In the genomic region with DNA sequence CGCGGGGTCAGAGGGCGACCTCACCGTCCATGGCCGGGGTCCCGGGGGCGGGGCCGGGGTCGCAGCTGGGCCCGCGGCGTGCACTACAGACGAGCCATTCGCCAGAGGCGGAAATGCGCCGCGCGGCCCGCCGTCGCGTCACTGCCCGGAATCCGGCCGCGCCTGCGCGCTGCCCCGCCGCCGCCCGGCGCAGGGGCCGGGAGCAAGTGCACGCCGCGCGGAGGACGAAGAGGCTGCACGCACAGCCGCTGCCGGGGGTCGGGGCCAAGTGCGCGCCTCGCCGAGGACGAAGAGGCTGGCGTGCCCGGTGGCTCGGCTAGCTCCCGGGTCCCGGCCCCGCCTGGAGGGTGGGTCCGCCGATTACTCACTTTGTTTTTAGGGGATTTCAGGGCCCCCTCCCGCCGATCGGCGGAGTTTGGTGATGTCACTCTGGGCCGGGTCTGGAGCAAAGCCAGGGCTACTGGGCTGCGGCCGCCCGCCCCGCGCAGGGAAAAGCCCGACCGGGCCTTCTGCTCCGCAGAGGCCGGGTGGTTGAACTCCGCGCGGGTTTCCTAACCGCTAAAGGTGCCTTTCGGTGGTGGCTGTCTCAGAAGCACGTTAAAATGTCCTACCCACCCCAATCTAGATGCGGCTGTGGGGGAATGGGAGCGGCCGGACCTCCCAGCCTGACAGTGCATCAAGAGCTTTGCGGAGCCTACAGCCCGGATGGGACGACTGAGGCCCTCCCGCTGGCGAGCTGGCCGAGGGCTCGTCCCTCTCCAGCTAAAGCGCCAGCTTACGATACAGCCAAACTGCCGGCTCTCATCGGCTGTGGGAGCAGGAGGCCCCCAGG, we compare ENCODE assay signal across 8 cellular contexts. TPM values are rescaled to one million over a fixed set of nuclear protein-coding genes. Genes with fewer than 3 reads are reported as not detected.
DNase-seq lines count a peak whose midpoint lies in the region; ATAC-seq and TF ChIP-seq lines count a peak whose summit lies in the region.

A gene (minus strand): TSS at position 115 of the 832 bp plus-strand sequence. CDS start 84 bp downstream, at position 31.

- H3K9me3 Mint-ChIP-seq in CD8-positive, alpha-beta T cell: no peaks in the 10 kb centered on the region
- H3K9me3 Mint-ChIP-seq in effector memory CD8-positive, alpha-beta T cell: no peaks in the 10 kb centered on the region

- no peak within 1 kb of the TSS for H4K5ac ChIP-seq in mesendoderm (ENCODE audit: low read length)

- POLR2A ChIA-PET in CD8-positive, alpha-beta T cell (lab: Charles Lee): interaction anchor here (0.6 to 4.7 kb wide), 13 partner anchors 8 to 1967 kb away, joined by 3 to 89 read pairs (median 5); a partner anchor contains a TSS

- no peak within 1 kb of the TSS for H2BK15ac ChIP-seq in mesendoderm (replicated peaks; ENCODE audit: low read depth)

- intact Hi-C loops in CD8-positive, alpha-beta T cell (cut with DNase I, micrococcal nuclease): loop anchor here (1.0 to 5.0 kb wide), 8 partner anchors 10 to 340 kb away; a partner anchor contains a TSS

- H3K9ac ChIP-seq in mesendoderm (ENCODE audit: low read length): peak within 1 kb of the TSS; percentile 88

- H3K4me1 ChIP-seq in CD8-positive, alpha-beta T cell (ENCODE audit: insufficient read depth, low read length): peaks cover 27% of the 10 kb centered on the region
- peaks cover 2% of the 10 kb centered on the region for H3K4me1 ChIP-seq in mesendoderm (ENCODE audit: control insufficient read depth, low read depth, low read length)

- H3K27ac ChIP-seq in CD8-positive, alpha-beta T cell (ENCODE audit: low read depth, low read length): peak within 1 kb of the TSS; percentile 92
- peak within 1 kb of the TSS; percentile 69 for H3K27ac ChIP-seq in mesendoderm (ENCODE audit: low read depth, low read length)

- no peak for TF ChIP-seq CTCF in CD8-positive, alpha-beta T cell (IDR thresholded peaks at IDR 0.05)

- peak within 1 kb of the TSS; percentile 55 for H2BK5ac ChIP-seq in mesendoderm (ENCODE audit: low read length)

- H3K4me2 ChIP-seq in mesendoderm (ENCODE audit: low read length): peak within 1 kb of the TSS; percentile 100

- CTCF ChIA-PET in CD8-positive, alpha-beta T cell (lab: Charles Lee): interaction anchor here (0.8 to 2.1 kb wide), 8 partner anchors 10 to 110 kb away, joined by 3 to 8 read pairs (median 3); a partner anchor contains a TSS

- no peak within 1 kb of the TSS for H2BK120ac ChIP-seq in mesendoderm (ENCODE audit: low read depth, low read length)

- peak within 1 kb of the TSS; percentile 88 for H3K4me3 ChIP-seq in CD8-positive, alpha-beta T cell (ENCODE audit: low read depth, low read length)
- H3K4me3 ChIP-seq in mesendoderm (ENCODE audit: low read length): peak within 1 kb of the TSS; percentile 97

- H3K27me3 ChIP-seq in CD8-positive, alpha-beta T cell (ENCODE audit: insufficient read depth, low read length): no peaks in the 10 kb centered on the region
- H3K27me3 ChIP-seq in mesendoderm (ENCODE audit: insufficient read depth, low read length, poor library complexity): no peaks in the 10 kb centered on the region

- peak within 1 kb of the TSS; percentile 75 for H3K4ac ChIP-seq in mesendoderm (ENCODE audit: low read depth, low read length)

- H3K79me2 ChIP-seq in mesendoderm (ENCODE audit: control insufficient read depth, insufficient read depth, low read length): peaks cover 12% of the 10 kb centered on the region

- H3K36me3 ChIP-seq in CD8-positive, alpha-beta T cell (ENCODE audit: insufficient read depth, low read length): peaks cover 25% of the 10 kb centered on the region
- H3K36me3 ChIP-seq in mesendoderm (ENCODE audit: control insufficient read depth, insufficient read depth, low read length): peaks cover 8% of the 10 kb centered on the region

- peak within 1 kb of the TSS; percentile 92 for H2AK5ac ChIP-seq in mesendoderm (ENCODE audit: low read length)

- WGBS in mesendoderm (ENCODE audit: extremely low coverage, insufficient coverage, low lambda C conversion rate): no CpG with 5 or more reads among the region's 91 CpGs

- H3K18ac ChIP-seq in mesendoderm (ENCODE audit: low read length): peak within 1 kb of the TSS; percentile 70

- peak within 1 kb of the TSS; percentile 86 for H3K4me3 Mint-ChIP-seq in CD8-positive, alpha-beta T cell
- H3K4me3 Mint-ChIP-seq in effector memory CD8-positive, alpha-beta T cell: peak within 1 kb of the TSS; percentile 89 to 91

- H4K8ac ChIP-seq in mesendoderm (ENCODE audit: low read depth, low read length): no peak within 1 kb of the TSS

- peak within 1 kb of the TSS; percentile 96 for H3K56ac ChIP-seq in mesendoderm (ENCODE audit: low read length)

- H3K23ac ChIP-seq in mesendoderm (ENCODE audit: low read length): peak within 1 kb of the TSS; percentile 29

- peaks cover 38% of the 10 kb centered on the region for H3K4me1 Mint-ChIP-seq in CD8-positive, alpha-beta T cell (ENCODE audit: low read depth)
- peaks cover 24 to 30% of the 10 kb centered on the region in 2 donors for H3K4me1 Mint-ChIP-seq in effector memory CD8-positive, alpha-beta T cell (ENCODE audit: low read depth in 2 of 2)

- peak within 1 kb of the TSS; percentile 92 for H3K27ac Mint-ChIP-seq in CD8-positive, alpha-beta T cell
- H3K27ac Mint-ChIP-seq in effector memory CD8-positive, alpha-beta T cell: peak within 1 kb of the TSS; percentile 94 to 95

- peak; percentile 79 to 94 (median 88) for DNase-seq in CD8-positive, alpha-beta T cell
- DNase-seq in NOMO-1 (lab: John Stamatoyannopoulos, UW; ENCODE audit: unreplicated experiment in 2 of 2) (peak; percentile 91 to 96), mesendoderm (peak; percentile 94)
- peak; percentile 78 to 81 for DNase-seq in activated CD8-positive, alpha-beta memory T cell treated with anti-CD3 and anti-CD28 coated beads for 4 hours (ENCODE audit: low read depth in 2 of 2)
- DNase-seq in effector memory CD8-positive, alpha-beta T cell: peak; percentile 87 to 89 (median 88)
- DNase-seq in stimulated activated CD8-positive, alpha-beta memory T cell treated with anti-CD3 and anti-CD28 coated beads, Interleukin-15, amount 100 ng/mL, for 1 hour (ENCODE audit: low read depth): peak; percentile 69

- peaks cover 36% of the 10 kb centered on the region for H3K36me3 Mint-ChIP-seq in CD8-positive, alpha-beta T cell
- H3K36me3 Mint-ChIP-seq in effector memory CD8-positive, alpha-beta T cell (ENCODE audit: insufficient read depth): peaks cover 55% of the 10 kb centered on the region

- no peaks in the 10 kb centered on the region for H3K9me3 ChIP-seq in CD8-positive, alpha-beta T cell (ENCODE audit: low read length)

- H3K27me3 Mint-ChIP-seq in CD8-positive, alpha-beta T cell (ENCODE audit: low read depth): no peaks in the 10 kb centered on the region
- no peaks in the 10 kb centered on the region for H3K27me3 Mint-ChIP-seq in effector memory CD8-positive, alpha-beta T cell

- ATAC-seq in CD8-positive, alpha-beta T cell: peak; percentile 83
- peak; percentile 80 for ATAC-seq in GM19397 (IDR thresholded peaks at IDR 0.05; ENCODE audit: unreplicated experiment)
- peak; percentile 77 for ATAC-seq in HG03565 (IDR thresholded peaks at IDR 0.05; ENCODE audit: unreplicated experiment)
- ATAC-seq in effector memory CD8-positive, alpha-beta T cell (replicated peaks): peak; percentile 82

- peaks cover 15% of the 10 kb centered on the region for H3K79me1 ChIP-seq in mesendoderm (ENCODE audit: low read length)

RNA-seq across cellular contexts. Expression of the gene that starts here (rescaled TPM):
- 100 to 1,000 TPM; 380 to 384 TPM for total RNA-seq in CD8-positive, alpha-beta T cell
- polyA plus RNA-seq in mesendoderm (2013, experiment 1 of 2): 19.9 TPM
- polyA plus RNA-seq in mesendoderm (2013, experiment 2 of 2): 22.4 TPM

Comparison
In these comparisons a context has a peak if more than half of its experiments do, and no peak if none do; other contexts are left out.
1. Peak in every context shown above with its lines: DNase-seq, ATAC-seq, H3K4me3 ChIP-seq and H3K27ac ChIP-seq.